ENCODE assay signal across 8 cellular contexts in the genomic region with DNA sequence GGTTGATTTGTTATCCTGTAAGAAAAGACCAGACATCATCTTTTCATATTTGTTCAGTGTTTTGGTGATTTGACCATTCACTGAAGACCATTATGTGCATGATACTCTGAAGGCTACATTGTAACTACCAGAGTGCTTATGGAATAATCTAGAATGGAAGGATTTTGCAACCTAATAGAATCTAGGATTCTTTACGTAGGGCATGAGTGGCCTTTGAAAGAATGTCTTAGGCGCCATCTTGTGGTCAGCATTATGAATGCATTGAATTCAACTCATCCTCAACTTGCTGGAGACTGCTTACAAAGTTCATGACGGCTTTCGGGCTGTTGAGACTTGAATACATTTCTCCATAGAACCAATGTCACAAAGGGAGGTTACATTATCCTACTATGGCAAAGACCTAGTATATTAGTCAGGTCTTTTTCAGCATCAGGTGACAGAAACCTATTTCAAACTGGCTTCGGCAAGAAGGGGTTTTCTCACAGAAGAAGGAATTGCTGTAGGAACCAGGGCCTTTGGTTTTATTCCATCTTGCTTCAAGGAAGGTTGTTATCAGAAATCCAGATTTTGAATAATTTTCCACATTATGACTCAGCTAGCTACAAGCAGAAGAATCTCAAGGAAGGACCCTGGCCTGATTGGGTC.
DNase-seq lines count a peak whose midpoint lies in the region; ATAC-seq, FAIRE-seq and TF ChIP-seq lines count a peak whose summit lies in the region.

No MANE protein-coding gene starts in this region.

- H3K56ac ChIP-seq in H1 (replicated peaks; ENCODE audit: insufficient read length, low read depth, low read length) (no peak overlapping the region), mesendoderm (ENCODE audit: low read length) (no peak overlapping the region)

- H3K14ac ChIP-seq in H1 (ENCODE audit: insufficient read length) = no peak overlapping the region

- H3K4me2 ChIP-seq in H1 (ENCODE audit: insufficient read depth in 1 of 2, low read depth in 2 of 2, low read length in 2 of 2) (no peak overlapping the region), mesendoderm (ENCODE audit: low read length) (no peak overlapping the region)

- no peaks in the 10 kb centered on the region for H4K20me1 ChIP-seq in H1 (replicated peaks in 1 of 2; ENCODE audit: control insufficient read depth in 1 of 2, insufficient read depth in 2 of 2, low read length in 2 of 2)

- FAIRE-seq in H1 (lab: Jason Lieb, UNC) = peak; percentile 97

- H3K4me3 ChIP-seq in GM12875 (ENCODE audit: low read depth, low read length) (no peak overlapping the region), H1 (ENCODE audit: extremely low read depth in 1 of 4, insufficient read depth in 2 of 4, low read depth in 3 of 4, low read length in 4 of 4) (no peak overlapping the region), mesendoderm (ENCODE audit: low read length) (no peak overlapping the region)

- H3K27me3 Mint-ChIP-seq in activated CD4-positive, alpha-beta T cell treated with anti-CD3 and anti-CD28 coated beads for 36 hours = peaks cover 5% of the 10 kb centered on the region
- H3K27me3 Mint-ChIP-seq in stimulated activated naive CD8-positive, alpha-beta T cell treated with anti-CD3 and anti-CD28 coated beads, Interleukin-15, amount 100 ng/mL, for 72 hours = no peaks in the 10 kb centered on the region

- H2BK120ac ChIP-seq in H1 (replicated peaks; ENCODE audit: low read depth, low read length) (no peak overlapping the region), mesendoderm (ENCODE audit: low read depth, low read length) (no peak overlapping the region)

- H3K9me3 Mint-ChIP-seq in activated CD4-positive, alpha-beta T cell treated with anti-CD3 and anti-CD28 coated beads for 36 hours (ENCODE audit: low read depth) = no peaks in the 10 kb centered on the region
- H3K9me3 Mint-ChIP-seq in stimulated activated naive CD8-positive, alpha-beta T cell treated with anti-CD3 and anti-CD28 coated beads, Interleukin-15, amount 100 ng/mL, for 72 hours = no peaks in the 10 kb centered on the region

- CTCF ChIA-PET in activated CD4-positive, alpha-beta T cell treated with anti-CD3 and anti-CD28 coated beads for 36 hours (lab: Charles Lee) = interaction anchor here (0.6 to 3.1 kb wide), 12 partner anchors 12 to 528 kb away, joined by 3 to 29 read pairs (median 3); partner anchors contain the start of gene ABRAXAS1
- CTCF ChIA-PET in H1 (lab: Charles Lee; ENCODE audit: partially characterized antibody) = interaction anchor here (0.6 to 9.2 kb wide), 12 partner anchors 8 to 881 kb away, joined by 3 to 70 read pairs (median 4); no protein-coding TSS in a partner anchor

- H3K4me1 ChIP-seq in H1 (replicated peaks in 1 of 4; ENCODE audit: control insufficient read depth in 3 of 4, insufficient read depth in 4 of 4, low read length in 3 of 4) = no peaks in the 10 kb centered on the region
- no peaks in the 10 kb centered on the region for H3K4me1 ChIP-seq in mesendoderm (ENCODE audit: control insufficient read depth, low read depth, low read length)

- H3K23ac ChIP-seq in H1 (ENCODE audit: insufficient read length) = no peak overlapping the region
- no peak overlapping the region for H3K23ac ChIP-seq in mesendoderm (ENCODE audit: low read length)

- ATAC-seq in HG03097 (IDR thresholded peaks at IDR 0.05; ENCODE audit: low FRiP score, unreplicated experiment) = peak; percentile 49
- peak; percentile 69 for ATAC-seq in activated CD4-positive, alpha-beta T cell treated with anti-CD3 and anti-CD28 coated beads for 36 hours
- peak; percentile 55 for ATAC-seq in stimulated activated naive CD8-positive, alpha-beta T cell treated with anti-CD3 and anti-CD28 coated beads, Interleukin-15, amount 100 ng/mL, for 72 hours

- H3K27ac Mint-ChIP-seq in activated CD4-positive, alpha-beta T cell treated with anti-CD3 and anti-CD28 coated beads for 36 hours = no peak overlapping the region
- H3K27ac Mint-ChIP-seq in stimulated activated naive CD8-positive, alpha-beta T cell treated with anti-CD3 and anti-CD28 coated beads, Interleukin-15, amount 100 ng/mL, for 72 hours = no peak overlapping the region

- no peak overlapping the region for H2AK5ac ChIP-seq in H1 (ENCODE audit: low read depth, low read length)
- H2AK5ac ChIP-seq in mesendoderm (ENCODE audit: low read length) = no peak overlapping the region

- no peaks in the 10 kb centered on the region for H3K23me2 ChIP-seq in H1 (ENCODE audit: low read depth, low read length)

- 53% methylated on average over 5 of the region's 5 CpGs; no CpG with 5 or more reads in 1 of the 2 experiments for WGBS in H1 (ENCODE audit: extremely low coverage in 1 of 2, insufficient coverage in 1 of 2, insufficient read length in 1 of 2, insufficient replicate concordance in 2 of 2, low coverage in 1 of 2, low lambda C conversion rate in 2 of 2, missing lambda C conversion rate in 1 of 2), 2 experiments
- no CpG with 5 or more reads among the region's 5 CpGs for WGBS in mesendoderm (ENCODE audit: extremely low coverage, insufficient coverage, low lambda C conversion rate)

- peaks cover 3% of the 10 kb centered on the region for H3K4me1 Mint-ChIP-seq in activated CD4-positive, alpha-beta T cell treated with anti-CD3 and anti-CD28 coated beads for 36 hours
- H3K4me1 Mint-ChIP-seq in stimulated activated naive CD8-positive, alpha-beta T cell treated with anti-CD3 and anti-CD28 coated beads, Interleukin-15, amount 100 ng/mL, for 72 hours = peaks cover 4% of the 10 kb centered on the region

- no peaks in the 10 kb centered on the region for H3K79me1 ChIP-seq in H1 (ENCODE audit: low read depth, low read length)
- no peaks in the 10 kb centered on the region for H3K79me1 ChIP-seq in mesendoderm (ENCODE audit: low read length)

- DNase-seq in ACHN (peak; percentile 70), NCI-H2227 treated with DMSO at 0.1 percent for 48 hours (lab: John Stamatoyannopoulos, UW) (peak; percentile 50), H1 (ENCODE audit: low read depth in 1 of 2, low spot score in 2 of 2) (peak in 1 of 2 experiments; percentile 58), mesendoderm (peak; percentile 73)
- DNase-seq in activated CD4-positive, alpha-beta T cell treated with anti-CD3 and anti-CD28 coated beads for 36 hours = peak; percentile 65
- peak; percentile 44 to 50 for DNase-seq in stimulated activated naive CD8-positive, alpha-beta T cell treated with anti-CD3 and anti-CD28 coated beads, Interleukin-15, amount 100 ng/mL, for 72 hours

- POLR2A ChIA-PET in activated CD4-positive, alpha-beta T cell treated with anti-CD3 and anti-CD28 coated beads for 36 hours (lab: Charles Lee) = no interaction called here
- POLR2A ChIA-PET in H1 (lab: Charles Lee; ENCODE audit: partially characterized antibody) = no interaction called here

- no peak overlapping the region for H3K9ac ChIP-seq in H1 (replicated peaks in 1 of 4; ENCODE audit: extremely low read depth in 1 of 4, low read depth in 3 of 4, low read length in 3 of 4)
- no peak overlapping the region for H3K9ac ChIP-seq in mesendoderm (ENCODE audit: low read length)

- no peak overlapping the region for H2BK20ac ChIP-seq in H1 (ENCODE audit: low read length)

- no peak overlapping the region for H3K4me3 Mint-ChIP-seq in activated CD4-positive, alpha-beta T cell treated with anti-CD3 and anti-CD28 coated beads for 36 hours
- H3K4me3 Mint-ChIP-seq in stimulated activated naive CD8-positive, alpha-beta T cell treated with anti-CD3 and anti-CD28 coated beads, Interleukin-15, amount 100 ng/mL, for 72 hours = no peak overlapping the region

- H3K36me3 ChIP-seq in H1 (ENCODE audit: control insufficient read depth in 2 of 4, insufficient read depth in 4 of 4, low read length in 3 of 4) = no peaks in the 10 kb centered on the region
- no peaks in the 10 kb centered on the region for H3K36me3 ChIP-seq in mesendoderm (ENCODE audit: control insufficient read depth, insufficient read depth, low read length)

- H2BK15ac ChIP-seq in H1 (ENCODE audit: low read length) = no peak overlapping the region
- no peak overlapping the region for H2BK15ac ChIP-seq in mesendoderm (replicated peaks; ENCODE audit: low read depth)

- H3K36me3 Mint-ChIP-seq in activated CD4-positive, alpha-beta T cell treated with anti-CD3 and anti-CD28 coated beads for 36 hours (ENCODE audit: low read depth) = no peaks in the 10 kb centered on the region

- in situ Hi-C loops in ACHN (cut with HindIII; ENCODE audit: low pct_ligation_motif_present, low pct_unique_long_range_greater_than_20kb, low sequenced_read_pairs) = no loop called here

- intact Hi-C loops in activated CD4-positive, alpha-beta T cell treated with anti-CD3 and anti-CD28 coated beads for 36 hours (cut with DNase I, micrococcal nuclease) = loop anchor here (1.0 to 10.0 kb wide), 6 partner anchors 131 to 1335 kb away; no protein-coding TSS in a partner anchor

- H3K4ac ChIP-seq in H1 (replicated peaks; ENCODE audit: insufficient read length, low read depth, low read length) = no peak overlapping the region
- no peak overlapping the region for H3K4ac ChIP-seq in mesendoderm (ENCODE audit: low read depth, low read length)

- H3K27ac ChIP-seq in H1 (ENCODE audit: low read depth, low read length) = no peak overlapping the region
- H3K27ac ChIP-seq in mesendoderm (ENCODE audit: low read depth, low read length) = no peak overlapping the region

- H4K8ac ChIP-seq in H1 (ENCODE audit: extremely low read depth, insufficient read depth, low read length) = no peak overlapping the region
- no peak overlapping the region for H4K8ac ChIP-seq in mesendoderm (ENCODE audit: low read depth, low read length)

- H2BK5ac ChIP-seq in H1 (ENCODE audit: low read depth, low read length) (no peak overlapping the region), mesendoderm (ENCODE audit: low read length) (no peak overlapping the region)

- TF ChIP-seq EP300 in H1 (IDR thresholded peaks at IDR 0.05; ENCODE audit: borderline replicate concordance in 1 of 2, low read depth in 2 of 2, low read length in 2 of 2) = no peak

- H3K27me3 ChIP-seq in H1 (replicated peaks in 1 of 4; ENCODE audit: control insufficient read depth in 3 of 4, extremely low read depth in 1 of 4, insufficient read depth in 3 of 4, low read length in 3 of 4) (no peaks in the 10 kb centered on the region), mesendoderm (ENCODE audit: insufficient read depth, low read length, poor library complexity) (no peaks in the 10 kb centered on the region)

- H2AFZ ChIP-seq in H1 (ENCODE audit: low read length) = no peak overlapping the region

- H4K5ac ChIP-seq in H1 (ENCODE audit: insufficient read length, low read depth, low read length) (no peak overlapping the region), mesendoderm (ENCODE audit: low read length) (no peak overlapping the region)

- peak; percentile 90 to 92 for TF ChIP-seq RAD21 in H1 (IDR thresholded peaks at IDR 0.05 in 1 of 2, conservative IDR thresholded peaks at IDR 0.05 in 1 of 2; ENCODE audit: low read depth in 2 of 2, low read length in 2 of 2)

- H4K91ac ChIP-seq in H1 (replicated peaks; ENCODE audit: insufficient read length, low read length) = no peak overlapping the region

- H3K79me2 ChIP-seq in H1 (ENCODE audit: control insufficient read depth in 1 of 2, insufficient read depth in 2 of 2, low read length in 2 of 2) (no peaks in the 10 kb centered on the region), mesendoderm (ENCODE audit: control insufficient read depth, insufficient read depth, low read length) (no peaks in the 10 kb centered on the region)

- no peak overlapping the region for H2BK12ac ChIP-seq in H1 (ENCODE audit: low read depth, low read length)

- TF ChIP-seq POLR2A in H1 (IDR thresholded peaks at IDR 0.05; ENCODE audit: control extremely low read depth in 1 of 2, low read depth in 2 of 2, low read length in 2 of 2) = no peak

- TF ChIP-seq CTCF in GM12875 (IDR thresholded peaks at IDR 0.05; ENCODE audit: borderline replicate concordance, insufficient read depth, low read depth, low read length) = peak; percentile 63; the same call in 1 of the 2 replicates
- TF ChIP-seq CTCF in H1 (IDR thresholded peaks at IDR 0.05; ENCODE audit: control extremely low read depth in 1 of 3, insufficient read depth in 1 of 3, low read depth in 1 of 3, low read length in 3 of 3) = peak in 2 of 3 experiments; percentile 69 to 76; a peak in 3 of 4 replicates

- no peaks in the 10 kb centered on the region for H3K9me3 ChIP-seq in H1 (ENCODE audit: insufficient read depth in 2 of 2, low read depth in 1 of 2, low read length in 1 of 2)

- no peak overlapping the region for H3K18ac ChIP-seq in H1 (ENCODE audit: extremely low read depth, low read length)
- no peak overlapping the region for H3K18ac ChIP-seq in mesendoderm (ENCODE audit: low read length)
